8 cellular contexts compared by ENCODE assay signal in genomic region chr10:16436758-16437539, GRCh38. TPM values are rescaled to one million over a fixed set of nuclear protein-coding genes. Genes with fewer than 3 reads are reported as not detected.
A peak's percentile ranks its signal among the peaks of the same experiment; 100 is the strongest.
DNase-seq lines count a peak whose midpoint lies in the region; TF ChIP-seq lines count a peak whose summit lies in the region.

Gene PTER (plus strand): TSS chr10:16437010. CDS start chr10:16484385, 47,375 bp downstream.

- peak within 1 kb of the TSS; percentile 95 for H3K4me3 Mint-ChIP-seq in activated naive CD4-positive, alpha-beta T cell treated with anti-CD3 and anti-CD28 coated beads, Interleukin-2, amount 50 U/mL, for 24 hours
- peak within 1 kb of the TSS; percentile 85 for H3K4me3 Mint-ChIP-seq in osteocyte (ENCODE audit: unreplicated experiment)

- WGBS in thymus = 1% methylated on average over 49 of the region's 49 CpGs

- no peaks in the 10 kb centered on the region for H3K9me3 Mint-ChIP-seq in activated naive CD4-positive, alpha-beta T cell treated with anti-CD3 and anti-CD28 coated beads, Interleukin-2, amount 50 U/mL, for 24 hours
- no peaks in the 10 kb centered on the region for H3K9me3 Mint-ChIP-seq in osteocyte (ENCODE audit: unreplicated experiment)

- TF ChIP-seq CTCF in HFF-Myc (IDR thresholded peaks at IDR 0.05; ENCODE audit: low read depth, low read length, missing control alignments) = no peak
- TF ChIP-seq CTCF in osteocyte (IDR thresholded peaks at IDR 0.05) = no peak

- H3K9me3 ChIP-seq in SK-N-MC (ENCODE audit: low read depth, low read length) (no peaks in the 10 kb centered on the region), thymus (ENCODE audit: control insufficient read depth) (no peaks in the 10 kb centered on the region)

- H3K27me3 ChIP-seq in thymus (ENCODE audit: control insufficient read depth, insufficient read depth) = no peaks in the 10 kb centered on the region

- H3K27me3 Mint-ChIP-seq in activated naive CD4-positive, alpha-beta T cell treated with anti-CD3 and anti-CD28 coated beads, Interleukin-2, amount 50 U/mL, for 24 hours = no peaks in the 10 kb centered on the region
- peaks cover 26% of the 10 kb centered on the region for H3K27me3 Mint-ChIP-seq in osteocyte (ENCODE audit: unreplicated experiment)

- H3K4me3 ChIP-seq in HFF-Myc (replicated peaks; ENCODE audit: low read depth, low read length) (peak within 1 kb of the TSS; percentile 55), SK-N-MC (peak within 1 kb of the TSS; percentile 74), thymus (ENCODE audit: low read length) (peak within 1 kb of the TSS; percentile 74)

- H3K27ac Mint-ChIP-seq in activated naive CD4-positive, alpha-beta T cell treated with anti-CD3 and anti-CD28 coated beads, Interleukin-2, amount 50 U/mL, for 24 hours = peak within 1 kb of the TSS; percentile 88
- H3K27ac Mint-ChIP-seq in osteocyte (ENCODE audit: unreplicated experiment) = peak within 1 kb of the TSS; percentile 72

- peak within 1 kb of the TSS; percentile 67 for H3K9ac ChIP-seq in SK-N-MC (ENCODE audit: insufficient read length)

- peaks cover 49% of the 10 kb centered on the region for H3K4me1 Mint-ChIP-seq in activated naive CD4-positive, alpha-beta T cell treated with anti-CD3 and anti-CD28 coated beads, Interleukin-2, amount 50 U/mL, for 24 hours
- H3K4me1 Mint-ChIP-seq in osteocyte (ENCODE audit: unreplicated experiment) = peaks cover 17% of the 10 kb centered on the region

- H3K4me1 ChIP-seq in thymus (ENCODE audit: control insufficient read depth, insufficient read depth, low read length) = peaks cover 9% of the 10 kb centered on the region

- H3K27ac ChIP-seq in SK-N-MC (peak within 1 kb of the TSS; percentile 95), thymus (ENCODE audit: low read depth) (peak within 1 kb of the TSS; percentile 83)

- H3K36me3 ChIP-seq in SK-N-MC (ENCODE audit: insufficient read depth, low read length) = no peaks in the 10 kb centered on the region
- peaks cover 5% of the 10 kb centered on the region for H3K36me3 ChIP-seq in thymus (ENCODE audit: control insufficient read depth, insufficient read depth)

- DNase-seq in GM04504 (ENCODE audit: low read depth) (peak; percentile 83), HFF-Myc (ENCODE audit: extremely low read depth, low read depth) (peak; percentile 82), NAMALWA (ENCODE audit: low spot score) (peak; percentile 95), SK-N-MC (ENCODE audit: low read depth, low spot score) (peak; percentile 75), glomerular endothelial cell (ENCODE audit: extremely low read depth, low read depth, low spot score) (peak; percentile 27), osteocyte (ENCODE audit: extremely low spot score, unreplicated experiment) (peak; percentile 91)

- peaks cover 21% of the 10 kb centered on the region for H3K36me3 Mint-ChIP-seq in activated naive CD4-positive, alpha-beta T cell treated with anti-CD3 and anti-CD28 coated beads, Interleukin-2, amount 50 U/mL, for 24 hours
- no peaks in the 10 kb centered on the region for H3K36me3 Mint-ChIP-seq in osteocyte (ENCODE audit: unreplicated experiment)

RNA-seq across cellular contexts. Expression of gene PTER, which starts in this region (rescaled TPM):
- total RNA-seq in glomerular endothelial cell (2.3 and 3.4 TPM in 2 replicates), osteocyte (2.6 and 3.1 TPM in 2 replicates)
- polyA plus RNA-seq in thymus = 5.1 TPM

Comparison
In these comparisons a context has a peak if more than half of its experiments do, and no peak if none do; other contexts are left out.
1. Peak in every context shown above with its lines: DNase-seq, H3K4me3 ChIP-seq and H3K27ac ChIP-seq.
2. DNase-seq: peak in every context shown above with its lines; median percentile 95 in NAMALWA; 91 in osteocyte; 83 in GM04504; 82 in HFF-Myc; 75 in SK-N-MC; 27 in glomerular endothelial cell.